Comparison of ENCODE assay signal across 17 cellular contexts in the genomic region with DNA sequence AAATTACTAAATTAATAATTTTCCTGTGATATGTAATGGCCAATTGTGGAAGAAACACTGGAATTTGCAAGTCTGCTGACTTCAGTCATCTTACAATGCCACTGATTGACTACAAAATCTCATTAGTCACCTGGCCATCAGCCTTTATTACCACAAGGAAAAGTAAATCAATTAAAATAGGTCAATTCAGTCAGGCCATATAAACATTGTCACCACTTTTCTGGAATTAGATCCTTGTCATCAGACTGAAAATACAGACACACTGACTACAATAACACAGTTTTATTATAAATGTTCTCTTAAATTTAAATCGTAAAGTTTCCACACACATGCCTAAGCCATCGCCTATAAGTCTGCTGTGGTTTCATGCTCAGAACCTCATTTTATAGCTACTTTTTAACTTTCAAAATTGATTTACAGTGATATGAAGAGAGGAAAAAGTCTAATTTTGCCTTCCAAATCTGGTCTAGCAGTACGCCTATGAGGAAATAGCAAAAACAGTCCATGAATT. TPM values are rescaled to one million over a fixed set of nuclear protein-coding genes. Genes with fewer than 3 reads are reported as not detected.
DNase-seq lines count a peak whose midpoint lies in the region; ATAC-seq and TF ChIP-seq lines count a peak whose summit lies in the region.
"Had no signal": no experiment of that assay in that cellular context is flagged by ENCODE, and none has a peak within 500 bp of the region (broad histone marks: within the 10 kb centered on the region; RNA-seq: fewer than 3 reads in every experiment).

No MANE protein-coding gene starts in this region.

- H3K36me3 ChIP-seq in Loucy (ENCODE audit: insufficient read depth, low read length) = no peaks in the 10 kb centered on the region
- no peaks in the 10 kb centered on the region for H3K36me3 ChIP-seq in SK-N-MC (ENCODE audit: insufficient read depth, low read length)
- no peaks in the 10 kb centered on the region for H3K36me3 ChIP-seq in mesendoderm (ENCODE audit: control insufficient read depth, insufficient read depth, low read length)
- H3K36me3 ChIP-seq: HAP-1 had no signal

- H3K36me3 Mint-ChIP-seq in activated T-cell treated with anti-CD3 and anti-CD28 coated beads, Interleukin-2, amount 50 U/mL, for 4 hours (ENCODE audit: insufficient read depth) = no peaks in the 10 kb centered on the region
- H3K36me3 Mint-ChIP-seq: CD8-positive, alpha-beta T cell had no signal

- H4K20me1 ChIP-seq in Loucy (ENCODE audit: insufficient read depth, low read length, poor library complexity, severe bottlenecking) = no peaks in the 10 kb centered on the region

- H3K4me3 Mint-ChIP-seq in activated T-cell treated with anti-CD3 and anti-CD28 coated beads, Interleukin-2, amount 50 U/mL, for 4 hours = no peak overlapping the region
- H3K4me3 Mint-ChIP-seq: CD8-positive, alpha-beta T cell had no signal

- no peak overlapping the region for H3K56ac ChIP-seq in mesendoderm (ENCODE audit: low read length)

- ATAC-seq in activated T-cell treated with anti-CD3 and anti-CD28 coated beads, Interleukin-2, amount 50 U/mL, for 4 hours = no peak
- ATAC-seq: A549; CD8-positive, alpha-beta T cell had no signal

- peak overlapping the region; percentile 47 for H3K27ac ChIP-seq in SK-N-MC
- no peak overlapping the region for H3K27ac ChIP-seq in mesendoderm (ENCODE audit: low read depth, low read length)
- H3K27ac ChIP-seq: A549 had no signal

- H3K79me2 ChIP-seq in Loucy (ENCODE audit: insufficient read depth, low read length) = no peaks in the 10 kb centered on the region
- H3K79me2 ChIP-seq in mesendoderm (ENCODE audit: control insufficient read depth, insufficient read depth, low read length) = no peaks in the 10 kb centered on the region

- no peaks in the 10 kb centered on the region for H3K27me3 Mint-ChIP-seq in activated T-cell treated with anti-CD3 and anti-CD28 coated beads, Interleukin-2, amount 50 U/mL, for 4 hours (ENCODE audit: low read depth)

- no peak overlapping the region for H2AK5ac ChIP-seq in mesendoderm (ENCODE audit: low read length)

- H2BK120ac ChIP-seq in mesendoderm (ENCODE audit: low read depth, low read length) = no peak overlapping the region

- H3K4me1 ChIP-seq in Loucy (ENCODE audit: insufficient read depth, low read length, poor library complexity, severe bottlenecking) = peaks cover 13% of the 10 kb centered on the region
- no peaks in the 10 kb centered on the region for H3K4me1 ChIP-seq in mesendoderm (ENCODE audit: control insufficient read depth, low read depth, low read length)
- H3K4me1 ChIP-seq: A549, Caco-2 had no signal

- H3K9ac ChIP-seq in Loucy (ENCODE audit: low read depth, low read length, poor library complexity, severe bottlenecking) (no peak overlapping the region), SK-N-MC (ENCODE audit: insufficient read length) (no peak overlapping the region), mesendoderm (ENCODE audit: low read length) (no peak overlapping the region)

- no peaks in the 10 kb centered on the region for H3F3A ChIP-seq in Loucy (ENCODE audit: low read depth)

- H2BK15ac ChIP-seq in mesendoderm (replicated peaks; ENCODE audit: low read depth) = no peak overlapping the region

- H3K4me2 ChIP-seq in Loucy (ENCODE audit: low read depth, low read length, poor library complexity, severe bottlenecking) (peak overlapping the region; percentile 19), mesendoderm (ENCODE audit: low read length) (no peak overlapping the region)
- H3K4me2 ChIP-seq: A549 had no signal

- H3K23ac ChIP-seq in mesendoderm (ENCODE audit: low read length) = no peak overlapping the region

- no peak overlapping the region for H2AFZ ChIP-seq in Loucy (ENCODE audit: low read length)

- no peak overlapping the region for H3K18ac ChIP-seq in mesendoderm (ENCODE audit: low read length)

- no peak overlapping the region for H4K8ac ChIP-seq in mesendoderm (ENCODE audit: low read depth, low read length)

- H3K4me1 Mint-ChIP-seq in activated T-cell treated with anti-CD3 and anti-CD28 coated beads, Interleukin-2, amount 50 U/mL, for 4 hours (ENCODE audit: low read depth) = no peaks in the 10 kb centered on the region

- no CpG with 5 or more reads among the region's 3 CpGs for WGBS in mesendoderm (ENCODE audit: extremely low coverage, insufficient coverage, low lambda C conversion rate)

- H3K4ac ChIP-seq in mesendoderm (ENCODE audit: low read depth, low read length) = no peak overlapping the region

- TF ChIP-seq CTCF in Loucy (conservative IDR thresholded peaks at IDR 0.05; ENCODE audit: low read length) = no peak

- H3K27me3 ChIP-seq in Loucy (ENCODE audit: insufficient read depth, low read length, poor library complexity, severe bottlenecking) (no peaks in the 10 kb centered on the region), mesendoderm (ENCODE audit: insufficient read depth, low read length, poor library complexity) (no peaks in the 10 kb centered on the region)

- no peaks in the 10 kb centered on the region for H3K9me3 ChIP-seq in Loucy (ENCODE audit: insufficient read depth, low read depth, low read length)
- H3K9me3 ChIP-seq in SK-N-MC (ENCODE audit: low read depth, low read length) = no peaks in the 10 kb centered on the region
- H3K9me3 ChIP-seq: A549, Caco-2, HAP-1 had no signal

- DNase-seq in EH (ENCODE audit: low read depth) (peak; percentile 38), SK-N-MC (ENCODE audit: low read depth, low spot score) (no peak), NCI-H2081 (lab: John Stamatoyannopoulos, UW) (no peak), AG20443 (ENCODE audit: low spot score) (no peak), mesendoderm (no peak)
- no peak for DNase-seq in activated T-cell treated with anti-CD3 and anti-CD28 coated beads, Interleukin-2, amount 50 U/mL, for 4 hours
- DNase-seq: 8988T; ACHN; C1 segment of cervical spinal cord; Caco-2; CD8-positive, alpha-beta T cell; DMS153; GF-D8; GOT3 had no signal

- H3K4me3 ChIP-seq in Loucy (ENCODE audit: low read length, poor library complexity, severe bottlenecking) = no peak overlapping the region
- no peak overlapping the region for H3K4me3 ChIP-seq in SK-N-MC
- no peak overlapping the region for H3K4me3 ChIP-seq in mesendoderm (ENCODE audit: low read length)
- H3K4me3 ChIP-seq: A549, HAP-1 had no signal

- H4K5ac ChIP-seq in mesendoderm (ENCODE audit: low read length) = no peak overlapping the region

- no peak overlapping the region for H2BK5ac ChIP-seq in mesendoderm (ENCODE audit: low read length)

- no peaks in the 10 kb centered on the region for H3K9me3 Mint-ChIP-seq in activated T-cell treated with anti-CD3 and anti-CD28 coated beads, Interleukin-2, amount 50 U/mL, for 4 hours
- H3K9me3 Mint-ChIP-seq: CD8-positive, alpha-beta T cell had no signal

- H3K9me2 ChIP-seq in Loucy (replicated peaks; ENCODE audit: low read depth, low read length) = no peaks in the 10 kb centered on the region

- no peaks in the 10 kb centered on the region for H3K79me1 ChIP-seq in mesendoderm (ENCODE audit: low read length)

RNA-seq across cellular contexts. Expression of gene RTKN2, which starts 54.2 kb away (rescaled TPM):
- total RNA-seq in activated T-cell treated with anti-CD3 and anti-CD28 coated beads, Interleukin-2, amount 50 U/mL, for 4 hours = 1 to 10 TPM; 2.1 to 4.0 (median 3.2) TPM
- 12.6 TPM for polyA plus RNA-seq in mesendoderm (2013, experiment 1 of 2)
- 13.7 TPM for polyA plus RNA-seq in mesendoderm (2013, experiment 2 of 2)
